In the genomic region with DNA sequence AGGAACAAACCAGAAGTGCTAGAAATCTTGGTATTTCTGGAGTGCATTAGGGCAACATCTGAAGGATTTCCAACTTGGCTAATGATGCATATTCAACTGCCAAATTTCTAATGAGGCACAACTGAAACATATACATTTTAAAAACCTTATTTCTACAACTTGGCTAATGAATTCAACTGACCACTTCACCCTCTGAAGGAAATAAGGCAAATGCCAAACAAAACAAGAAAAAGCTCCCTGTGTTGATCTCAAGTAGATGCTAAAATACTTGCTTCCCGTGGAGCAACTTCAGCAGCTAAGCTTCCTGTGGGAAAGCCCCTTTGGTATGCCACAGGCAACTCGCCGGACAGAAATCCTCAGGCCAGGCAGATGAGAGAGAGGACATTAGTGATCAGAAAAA, we compare ENCODE assay signal across 26 cellular contexts.
DNase-seq lines count a peak whose midpoint lies in the region; ATAC-seq and TF ChIP-seq lines count a peak whose summit lies in the region.
"Had no signal": no experiment of that assay in that cellular context is flagged by ENCODE, and none has a peak within 500 bp of the region (broad histone marks: within the 10 kb centered on the region; RNA-seq: fewer than 3 reads in every experiment).

No MANE protein-coding gene starts in this region.

- intact Hi-C loops in mammary epithelial cell (cut with micrococcal nuclease), result no loop called here
- intact Hi-C loops in MCF 10A (cut with micrococcal nuclease), result no loop called here
- intact Hi-C loops in thyroid gland (cut with DNase I), result no loop called here
- intact Hi-C loops in left cardiac atrium (cut with DNase I), result no loop called here

- 54% methylated on average over 3 of the region's 3 CpGs for WGBS in mammary epithelial cell (ENCODE audit: low coverage, missing lambda C conversion rate)
- 14 to 41% methylated on average over 3 of the region's 3 CpGs for WGBS in thyroid gland, 2 donors

- H3K27me3 ChIP-seq in mammary epithelial cell (ENCODE audit: insufficient read depth, low read length) (no peaks in the 10 kb centered on the region), thyroid gland (no peaks in the 10 kb centered on the region)
- H3K27me3 ChIP-seq: adrenal gland, esophagus squamous epithelium, uterus had no signal

- no peak for TF ChIP-seq CTCF in mammary epithelial cell (conservative IDR thresholded peaks at IDR 0.05 in 1 of 2, IDR thresholded peaks at IDR 0.05 in 1 of 2; ENCODE audit: extremely low read depth in 1 of 2, insufficient read depth in 1 of 2, low read depth in 1 of 2, low read length in 2 of 2)
- no peak for TF ChIP-seq CTCF in MCF 10A (IDR thresholded peaks at IDR 0.05; ENCODE audit: unreplicated experiment)
- no peak for TF ChIP-seq CTCF in brain (conservative IDR thresholded peaks at IDR 0.05)
- no peak for TF ChIP-seq CTCF in thyroid gland (IDR thresholded peaks at IDR 0.05)

- H3K9me3 Mint-ChIP-seq in MCF 10A (ENCODE audit: unreplicated experiment), result no peaks in the 10 kb centered on the region
- no peaks in the 10 kb centered on the region for H3K9me3 Mint-ChIP-seq in brain
- H3K9me3 Mint-ChIP-seq in activated T-helper 17 cell treated with anti-CD3 and anti-CD28 coated beads, Interleukin-2, amount 50 U/mL, for 72 hours, result no peaks in the 10 kb centered on the region

- H3K36me3 Mint-ChIP-seq in MCF 10A (ENCODE audit: insufficient read depth, unreplicated experiment) (peaks cover 7% of the 10 kb centered on the region), brain (peaks cover 45% of the 10 kb centered on the region)
- no peaks in the 10 kb centered on the region for H3K36me3 Mint-ChIP-seq in activated T-helper 17 cell treated with anti-CD3 and anti-CD28 coated beads, Interleukin-2, amount 50 U/mL, for 72 hours (ENCODE audit: low read depth)

- DNase-seq in mammary epithelial cell (peak; percentile 17), MCF 10A (ENCODE audit: unreplicated experiment) (no peak), fibroblast of the conjunctiva (ENCODE audit: low read depth) (peak; percentile 56), thyroid gland (peak in 1 of 2 donors; percentile 40), left cardiac atrium (no peak)
- no peak for DNase-seq in central memory CD4-positive, alpha-beta T cell
- DNase-seq: activated CD4-positive, alpha-beta T cell treated with anti-CD3 and anti-CD28 coated beads, Interleukin-2, amount 50 U/mL, for 4 hours; activated gamma-delta T cell treated with Interleukin-2 at 50 U/mL for 16 hours; adrenal gland; cerebellar nuclear complex; effector CD8-positive, alpha-beta T cell; esophagus squamous epithelium; KG1; NCI-H1048; NCI-H2081 treated with DMSO at 0.1 percent for 48 hours; NCI-H524 treated with DMSO at 0.1 percent for 48 hours; occipital lobe; T-helper 2 cell; uterus; WERI-Rb-1 had no signal

- H3K4me3 ChIP-seq in mammary epithelial cell (replicated peaks in 1 of 3; ENCODE audit: insufficient read depth in 1 of 3, low read depth in 2 of 3, low read length in 3 of 3) (no peak overlapping the region), thyroid gland (replicated peaks in 1 of 3) (no peak overlapping the region)
- H3K4me3 ChIP-seq: adrenal gland, esophagus squamous epithelium, lung, SK-N-MC, uterus had no signal

- CTCF ChIA-PET in mammary epithelial cell (lab: Charles Lee; ENCODE audit: low non-redundant PET) (no interaction called here), MCF 10A (lab: Yijun Ruan, JAX) (no interaction called here)

- BruUV-seq in mammary epithelial cell (replicated peaks; lab: Mats Ljungman, UMichigan), result no TSS peak
- no TSS peak for BruUV-seq in MCF 10A (replicated peaks; lab: Mats Ljungman, UMichigan)

- H3K27me3 Mint-ChIP-seq in MCF 10A (ENCODE audit: insufficient read depth, unreplicated experiment) (no peaks in the 10 kb centered on the region), brain (no peaks in the 10 kb centered on the region)
- no peaks in the 10 kb centered on the region for H3K27me3 Mint-ChIP-seq in activated T-helper 17 cell treated with anti-CD3 and anti-CD28 coated beads, Interleukin-2, amount 50 U/mL, for 72 hours

- no peak overlapping the region for H2AFZ ChIP-seq in mammary epithelial cell (ENCODE audit: low read depth, low read length)

- H3K9ac ChIP-seq in mammary epithelial cell (ENCODE audit: insufficient read depth, low read length), result no peak overlapping the region

- no peaks in the 10 kb centered on the region for H4K20me1 ChIP-seq in mammary epithelial cell (ENCODE audit: insufficient read depth, low read length)

- in situ Hi-C loops in mammary epithelial cell (cut with MboI; ENCODE audit: low sequenced_read_pairs in 2 of 2), result no loop called here

- H3K9me3 ChIP-seq in mammary epithelial cell (replicated peaks; ENCODE audit: insufficient read depth, low read length), result no peaks in the 10 kb centered on the region
- no peaks in the 10 kb centered on the region for H3K9me3 ChIP-seq in thyroid gland
- H3K9me3 ChIP-seq: adrenal gland, esophagus squamous epithelium, uterus had no signal

- dilution Hi-C loops in mammary epithelial cell (cut with HindIII; ENCODE audit: low sequenced_read_pairs), result no loop called here

- ATAC-seq in left cardiac atrium, result no peak
- no peak for ATAC-seq in activated T-helper 17 cell treated with anti-CD3 and anti-CD28 coated beads, Interleukin-2, amount 50 U/mL, for 72 hours (replicated peaks)
- ATAC-seq: sciatic nerve had no signal

- H3K79me2 ChIP-seq in mammary epithelial cell (ENCODE audit: insufficient read depth, low read length), result no peaks in the 10 kb centered on the region

- no peaks in the 10 kb centered on the region for H3K36me3 ChIP-seq in mammary epithelial cell (ENCODE audit: insufficient read depth, low read length)
- H3K36me3 ChIP-seq in thyroid gland, result no peaks in the 10 kb centered on the region
- H3K36me3 ChIP-seq: uterus had no signal

- POLR2A ChIA-PET in MCF 10A (lab: Yijun Ruan, JAX), result interaction anchor here (0.6 kb wide), 1 partner anchor 252 kb away, joined by 3 read pairs; no protein-coding TSS in a partner anchor

- H3K4me1 Mint-ChIP-seq in MCF 10A (ENCODE audit: insufficient read depth, unreplicated experiment) (peaks cover 20% of the 10 kb centered on the region), brain (peaks cover 74% of the 10 kb centered on the region)
- no peaks in the 10 kb centered on the region for H3K4me1 Mint-ChIP-seq in activated T-helper 17 cell treated with anti-CD3 and anti-CD28 coated beads, Interleukin-2, amount 50 U/mL, for 72 hours

- H3K27ac ChIP-seq in mammary epithelial cell (ENCODE audit: insufficient read depth, low read depth, low read length) (no peak overlapping the region), thyroid gland (peak overlapping the region; percentile 31 to 74 (median 47))
- H3K27ac ChIP-seq: 22Rv1, adrenal gland, SK-N-MC, uterus, WERI-Rb-1 had no signal

- no peak overlapping the region for H3K4me2 ChIP-seq in mammary epithelial cell (ENCODE audit: insufficient read depth, low read depth, low read length)

- H3K27ac Mint-ChIP-seq in MCF 10A (ENCODE audit: low read depth, unreplicated experiment) (no peak overlapping the region), brain (peak overlapping the region in 3 of 5 experiments; percentile 32 to 89 (median 74))
- no peak overlapping the region for H3K27ac Mint-ChIP-seq in activated T-helper 17 cell treated with anti-CD3 and anti-CD28 coated beads, Interleukin-2, amount 50 U/mL, for 72 hours

- TF ChIP-seq POLR2A in thyroid gland (IDR thresholded peaks at IDR 0.05), result no peak

- H3K4me1 ChIP-seq in mammary epithelial cell (ENCODE audit: insufficient read depth, low read length), result peaks cover 24% of the 10 kb centered on the region
- peaks cover 9 to 14% of the 10 kb centered on the region in 2 donors for H3K4me1 ChIP-seq in thyroid gland
- H3K4me1 ChIP-seq: uterus had no signal

- H3K4me3 Mint-ChIP-seq in MCF 10A (ENCODE audit: unreplicated experiment) (no peak overlapping the region), brain (peak overlapping the region in 1 of 5 experiments; percentile 12)
- no peak overlapping the region for H3K4me3 Mint-ChIP-seq in activated T-helper 17 cell treated with anti-CD3 and anti-CD28 coated beads, Interleukin-2, amount 50 U/mL, for 72 hours

Comparison
In these comparisons a context has a peak if more than half of its experiments do, and no peak if none do; other contexts are left out.
1. DNase-seq: peak in mammary epithelial cell (single experiment) and fibroblast of the conjunctiva (single experiment); none in MCF 10A (single experiment), central memory CD4-positive, alpha-beta T cell (single experiment) and left cardiac atrium (single experiment).
2. H3K27ac Mint-ChIP-seq: peak in brain (3 of 5); none in MCF 10A (single experiment) and activated T-helper 17 cell treated with anti-CD3 and anti-CD28 coated beads, Interleukin-2, amount 50 U/mL, for 72 hours (single experiment).